In the genomic region with DNA sequence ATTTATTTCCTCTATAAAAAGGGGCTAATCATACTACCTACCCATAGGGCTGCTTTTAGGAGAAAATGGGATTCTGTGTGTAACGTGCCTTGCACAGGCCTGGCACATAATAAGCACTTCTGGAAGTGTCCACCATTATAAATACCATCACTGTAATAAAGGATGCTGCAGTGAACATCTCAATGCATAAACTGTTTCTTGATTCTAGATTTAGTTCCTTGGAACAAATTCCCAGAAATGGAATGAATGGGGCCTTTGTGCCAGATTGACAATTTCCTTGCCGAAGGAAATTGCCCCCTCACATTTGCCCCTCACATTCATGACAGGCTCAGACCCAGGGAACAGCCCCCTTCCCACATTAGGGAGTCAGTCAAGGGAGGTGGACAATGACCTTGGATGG, we compare ENCODE assay signal across 7 cellular contexts. TPM values are rescaled to one million over a fixed set of nuclear protein-coding genes. Genes with fewer than 3 reads are reported as not detected.
"Had no signal": no experiment of that assay in that cellular context is flagged by ENCODE, and none has a peak within 500 bp of the region (broad histone marks: within the 10 kb centered on the region; RNA-seq: fewer than 3 reads in every experiment).

No MANE protein-coding gene starts in this region.

- H3K4me3 ChIP-seq: GM23338, K562 had no signal

- DNase-seq: H9, HCEC 1CT, IMR-90 had no signal

RNA-seq across cellular contexts. Expression of a gene that starts 29.2 kb away (rescaled TPM):
- total RNA-seq: GM23338, H1, H9, HT-29, IMR-90, K562 had no signal

RNA-seq across cellular contexts. Expression of a gene that starts 54.9 kb away (rescaled TPM):
- total RNA-seq: GM23338, H1, H9, HT-29, IMR-90, K562 had no signal

RNA-seq across cellular contexts. Expression of a gene that starts 59.3 kb away (rescaled TPM):
- total RNA-seq: GM23338, H1, H9, HT-29, IMR-90, K562 had no signal
